ENCODE assay signal across 10 cellular contexts in the genomic region with DNA sequence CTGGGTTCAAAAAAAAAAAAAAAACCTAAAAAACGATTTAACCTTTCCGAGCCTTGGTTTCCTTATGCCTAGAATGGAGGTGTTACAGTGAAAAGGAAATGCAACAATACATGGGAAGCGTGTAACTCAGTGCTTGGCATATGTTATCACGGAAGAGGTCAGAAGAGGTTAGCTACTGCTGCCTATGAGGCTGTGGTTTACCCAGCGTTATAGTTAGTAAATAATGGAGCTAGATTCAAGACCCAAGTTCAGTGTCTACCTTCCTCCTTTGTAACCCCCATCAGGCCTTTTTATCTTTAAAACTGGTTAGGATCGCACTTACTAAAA. TPM values are rescaled to one million over a fixed set of nuclear protein-coding genes. Genes with fewer than 3 reads are reported as not detected.
DNase-seq lines count a peak whose midpoint lies in the region; ATAC-seq, FAIRE-seq and TF ChIP-seq lines count a peak whose summit lies in the region.
"Had no signal": no experiment of that assay in that cellular context is flagged by ENCODE, and none has a peak within 500 bp of the region (broad histone marks: within the 10 kb centered on the region; RNA-seq: fewer than 3 reads in every experiment).

No MANE protein-coding gene starts in this region.

- H3K4me2 ChIP-seq in BLaER1: peak overlapping the region; percentile 95

- FAIRE-seq in GM12892 (lab: Jason Lieb, UNC): no peak

- no peaks in the 10 kb centered on the region for H3K27me3 Mint-ChIP-seq in nephron (ENCODE audit: low read depth)

- H3K4me3 Mint-ChIP-seq in nephron: peak overlapping the region; percentile 83 to 97 (median 92)

- H3K9me3 Mint-ChIP-seq in nephron: no peaks in the 10 kb centered on the region

- H3K36me3 ChIP-seq in BLaER1 (no peaks in the 10 kb centered on the region), MG63 (no peaks in the 10 kb centered on the region), ectodermal cell (ENCODE audit: control insufficient read depth, insufficient read depth, low read length) (peaks cover 5% of the 10 kb centered on the region)

- peaks cover 12% of the 10 kb centered on the region for H3K36me3 Mint-ChIP-seq in nephron (ENCODE audit: low read depth)

- H3K4me3 ChIP-seq in BLaER1 (peak overlapping the region; percentile 89), MG63 (peak overlapping the region; percentile 79), ectodermal cell (ENCODE audit: insufficient read depth, low read depth, low read length) (peak overlapping the region; percentile 92)

- peak overlapping the region; percentile 74 for H3K9ac ChIP-seq in BLaER1

- DNase-seq in MG63: no peak
- DNase-seq in D341Med (ENCODE audit: low spot score): no peak
- DNase-seq in superior temporal gyrus (ENCODE audit: extremely low spot score): no peak
- DNase-seq in GM12892 (ENCODE audit: insufficient read length): no peak
- DNase-seq: erythroblast, NCI-H1694 had no signal

- TF ChIP-seq CTCF in nephron (IDR thresholded peaks at IDR 0.05; ENCODE audit: unreplicated experiment in 3 of 3): no peak

- ATAC-seq in HG03108 (IDR thresholded peaks at IDR 0.05; ENCODE audit: unreplicated experiment): no peak

- peak overlapping the region; percentile 91 to 95 (median 94) for H3K27ac Mint-ChIP-seq in nephron

- TF ChIP-seq POLR2A in GM12892 (IDR thresholded peaks at IDR 0.05; ENCODE audit: low read depth, low read length): no peak

- H3K9me3 ChIP-seq in BLaER1: no peaks in the 10 kb centered on the region
- H3K9me3 ChIP-seq in MG63: no peaks in the 10 kb centered on the region
- no peaks in the 10 kb centered on the region for H3K9me3 ChIP-seq in ectodermal cell (ENCODE audit: control insufficient read depth, low read length)

- no peaks in the 10 kb centered on the region for H4K20me1 ChIP-seq in BLaER1

- H3K4me1 ChIP-seq in BLaER1 (peaks cover 13% of the 10 kb centered on the region), ectodermal cell (ENCODE audit: control insufficient read depth, insufficient read depth, low read length) (peaks cover 11% of the 10 kb centered on the region)

- H3K27me3 ChIP-seq in BLaER1 (peaks cover 11% of the 10 kb centered on the region), MG63 (no peaks in the 10 kb centered on the region), ectodermal cell (ENCODE audit: control insufficient read depth, insufficient read depth, low read length, poor library complexity, severe bottlenecking) (peaks cover 36% of the 10 kb centered on the region)

- 50 to 57% methylated on average over 6 of the region's 6 CpGs for WGBS in ectodermal cell, 2 experiments

- H3K27ac ChIP-seq in BLaER1: no peak overlapping the region
- no peak overlapping the region for H3K27ac ChIP-seq in ectodermal cell (ENCODE audit: insufficient read depth, low read depth, low read length, poor library complexity, severe bottlenecking)

- H3K4me1 Mint-ChIP-seq in nephron: peaks cover 40% of the 10 kb centered on the region

RNA-seq across cellular contexts. Expression of gene IFT43, which starts 0.8 kb away (rescaled TPM):
- total RNA-seq in MG63 (2014; rRNA removed; shearing (Covaris generic); ENCODE audit: low replicate concordance): 12.2 and 54.9 TPM in 2 replicates
- 37.4 TPM for polyA plus RNA-seq in ectodermal cell (2013, experiment 1 of 4)
- polyA plus RNA-seq in ectodermal cell (2013, experiment 2 of 4): 36.4 TPM
- polyA plus RNA-seq in ectodermal cell (2013, experiment 3 of 4): 40.0 TPM
- polyA plus RNA-seq in ectodermal cell (2013, experiment 4 of 4): 42.7 TPM
- polyA plus RNA-seq in GM12892 (2012; ENCODE audit: missing spikeins): 15.3 TPM

RNA-seq across cellular contexts. Expression of gene TGFB3, which starts 4.6 kb away (rescaled TPM):
- total RNA-seq in MG63 (2014; rRNA removed; shearing (Covaris generic); ENCODE audit: low replicate concordance): 0.56 and 7.4 TPM in 2 replicates
- 1.6 TPM for polyA plus RNA-seq in ectodermal cell (2013, experiment 1 of 4)
- polyA plus RNA-seq in ectodermal cell (2013, experiment 2 of 4): 0.43 TPM
- 1.1 TPM for polyA plus RNA-seq in ectodermal cell (2013, experiment 3 of 4)
- polyA plus RNA-seq in ectodermal cell (2013, experiment 4 of 4): 1.3 TPM
- 0.89 TPM for polyA plus RNA-seq in GM12892 (2012; ENCODE audit: missing spikeins)
